In genomic region chr12:79420146-79420618, GRCh38 we compare ENCODE assay signal across 8 cellular contexts.
DNase-seq lines count a peak whose midpoint lies in the region; ATAC-seq, FAIRE-seq and TF ChIP-seq lines count a peak whose summit lies in the region.

No MANE protein-coding gene starts in this region.

- FAIRE-seq in GM19239 (lab: Jason Lieb, UNC): no peak

- no peaks in the 10 kb centered on the region for H3K9me3 ChIP-seq in cardiac muscle cell (ENCODE audit: low read depth)
- H3K9me3 ChIP-seq in sigmoid colon: no peaks in the 10 kb centered on the region

- no peak for TF ChIP-seq POLR2A in sigmoid colon (IDR thresholded peaks at IDR 0.05)

- H3K36me3 ChIP-seq in cardiac muscle cell (no peaks in the 10 kb centered on the region), sigmoid colon (no peaks in the 10 kb centered on the region)

- intact Hi-C loops in Right ventricle myocardium superior (cut with DNase I): no loop called here
- intact Hi-C loops in sigmoid colon (cut with DNase I): no loop called here

- TF ChIP-seq CTCF in cardiac muscle cell (IDR thresholded peaks at IDR 0.05; ENCODE audit: low read depth, low read length) (peak; percentile 68), fibroblast of pulmonary artery (IDR thresholded peaks at IDR 0.05; ENCODE audit: low read length, missing control alignments) (peak; percentile 65), sigmoid colon (IDR thresholded peaks at IDR 0.05) (peak in 3 of 4 experiments; percentile 32 to 41 (median 37))

- DNase-seq in cardiac muscle cell (ENCODE audit: low read depth in 1 of 2, low spot score in 1 of 2) (peak; percentile 64 to 92), Right ventricle myocardium superior (no peak), OCI-M1 (lab: John Stamatoyannopoulos, UW) (peak; percentile 60), fibroblast of pulmonary artery (ENCODE audit: low read depth) (peak; percentile 90), sigmoid colon (no peak), GM19239 (ENCODE audit: insufficient read length, low spot score) (no peak), NCI-H774 (lab: John Stamatoyannopoulos, UW) (no peak)

- no peaks in the 10 kb centered on the region for H3K27me3 ChIP-seq in cardiac muscle cell
- H3K27me3 ChIP-seq in sigmoid colon: no peaks in the 10 kb centered on the region

- ATAC-seq in Right ventricle myocardium superior (ENCODE audit: poor library complexity): no peak
- ATAC-seq in HG03457 (IDR thresholded peaks at IDR 0.05; ENCODE audit: unreplicated experiment): no peak

- no peak overlapping the region for H3K4me3 ChIP-seq in cardiac muscle cell
- no peak overlapping the region for H3K4me3 ChIP-seq in fibroblast of pulmonary artery (replicated peaks; ENCODE audit: low read depth, low read length)
- H3K4me3 ChIP-seq in sigmoid colon: no peak overlapping the region

- TF ChIP-seq EP300 in sigmoid colon (IDR thresholded peaks at IDR 0.05): no peak

- H3K4me1 ChIP-seq in cardiac muscle cell (ENCODE audit: low read depth) (peaks cover 48% of the 10 kb centered on the region), sigmoid colon (peaks cover 0 to 44% (median 18%) of the 10 kb centered on the region in 4 donors)

- H3K27ac ChIP-seq in cardiac muscle cell (peak overlapping the region; percentile 55), sigmoid colon (peak overlapping the region in 3 of 4 donors; percentile 8 to 38 (median 19))

Comparison
In these comparisons a context has a peak if more than half of its experiments do, and no peak if none do; other contexts are left out.
1. DNase-seq: peak in cardiac muscle cell (2 of 2), OCI-M1 (single experiment) and fibroblast of pulmonary artery (single experiment); none in Right ventricle myocardium superior (single experiment), sigmoid colon (single experiment), GM19239 (single experiment) and NCI-H774 (single experiment).
2. Peak in every context shown above with its lines, with median percentiles within 50 percentile points of each other: CTCF ChIP-seq.